15 cellular contexts compared by ENCODE assay signal in the genomic region with DNA sequence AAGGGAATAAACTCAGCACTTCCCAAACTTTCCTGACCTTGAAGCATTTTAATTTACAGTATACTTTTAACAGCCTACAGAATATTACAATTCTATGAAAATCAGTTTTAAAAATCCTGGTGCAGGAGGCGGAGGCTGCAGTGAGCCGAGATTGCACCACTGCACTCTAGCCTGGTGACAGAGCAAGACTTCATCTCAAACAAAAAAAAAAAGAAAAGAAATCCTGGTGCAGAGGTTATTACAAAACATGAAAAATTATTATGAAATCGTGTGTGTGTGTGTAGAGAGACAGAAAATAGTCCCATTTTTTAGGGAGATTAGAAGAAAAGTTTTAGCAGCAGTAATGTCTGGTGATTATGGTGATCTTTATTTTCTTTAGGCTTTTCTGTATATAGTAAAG. TPM values are rescaled to one million over a fixed set of nuclear protein-coding genes. Genes with fewer than 3 reads are reported as not detected.
DNase-seq lines count a peak whose midpoint lies in the region; ATAC-seq and TF ChIP-seq lines count a peak whose summit lies in the region.
"Had no signal": no experiment of that assay in that cellular context is flagged by ENCODE, and none has a peak within 500 bp of the region (broad histone marks: within the 10 kb centered on the region; RNA-seq: fewer than 3 reads in every experiment).

No MANE protein-coding gene starts in this region.

- H3K27me3 Mint-ChIP-seq in activated T-cell treated with anti-CD3 and anti-CD28 coated beads, Interleukin-2, amount 50 U/mL, for 72 hours (ENCODE audit: low read depth), result no peaks in the 10 kb centered on the region
- H3K27me3 Mint-ChIP-seq in type B pancreatic cell, result no peaks in the 10 kb centered on the region
- H3K27me3 Mint-ChIP-seq: stimulated activated naive CD8-positive, alpha-beta T cell treated with anti-CD3 and anti-CD28 coated beads, Interleukin-15, amount 100 ng/mL, for 72 hours had no signal

- WGBS in thyroid gland, 2 donors, result 80 to 81% methylated on average over 3 of the region's 3 CpGs

- peak overlapping the region; percentile 79 for H3K27ac ChIP-seq in VCaP
- no peak overlapping the region for H3K27ac ChIP-seq in thyroid gland
- H3K27ac ChIP-seq: esophagus squamous epithelium, SK-N-MC, skin epidermis had no signal

- peak overlapping the region; percentile 85 for H3K27ac Mint-ChIP-seq in activated T-cell treated with anti-CD3 and anti-CD28 coated beads, Interleukin-2, amount 50 U/mL, for 72 hours
- H3K27ac Mint-ChIP-seq in type B pancreatic cell, result peak overlapping the region; percentile 20
- H3K27ac Mint-ChIP-seq: stimulated activated naive CD8-positive, alpha-beta T cell treated with anti-CD3 and anti-CD28 coated beads, Interleukin-15, amount 100 ng/mL, for 72 hours had no signal

- H3K9me3 ChIP-seq in thyroid gland, result no peaks in the 10 kb centered on the region
- H3K9me3 ChIP-seq: esophagus squamous epithelium had no signal

- no peak for TF ChIP-seq POLR2A in thyroid gland (IDR thresholded peaks at IDR 0.05)

- intact Hi-C loops in thyroid gland (cut with DNase I), result no loop called here

- H3K36me3 ChIP-seq in thyroid gland, result no peaks in the 10 kb centered on the region

- TF ChIP-seq CTCF in VCaP (conservative IDR thresholded peaks at IDR 0.05) (no peak), type B pancreatic cell (conservative IDR thresholded peaks at IDR 0.05) (no peak), thyroid gland (IDR thresholded peaks at IDR 0.05) (no peak)

- no peak for DNase-seq in activated T-cell treated with anti-CD3 and anti-CD28 coated beads, Interleukin-2, amount 50 U/mL, for 72 hours
- DNase-seq in activated T-cell treated with anti-CD3 and anti-CD28 coated beads, Interleukin-2, amount 50 U/mL, for 1 hour, result no peak
- DNase-seq in left lobe of liver (ENCODE audit: low spot score) (no peak), type B pancreatic cell (ENCODE audit: extremely low spot score, unreplicated experiment) (no peak), thyroid gland (no peak)
- DNase-seq: activated CD4-positive, CD25-positive, alpha-beta regulatory T cell treated with anti-CD3 and anti-CD28 coated beads, Interleukin-2, amount 50 U/mL, for 72 hours; activated T-cell treated with anti-CD3 and anti-CD28 coated beads for 4 hours; esophagus squamous epithelium; mammary epithelial cell; stimulated activated naive CD8-positive, alpha-beta T cell treated with anti-CD3 and anti-CD28 coated beads, Interleukin-15, amount 100 ng/mL, for 72 hours had no signal

- peaks cover 45% of the 10 kb centered on the region for H3K4me1 Mint-ChIP-seq in activated T-cell treated with anti-CD3 and anti-CD28 coated beads, Interleukin-2, amount 50 U/mL, for 72 hours (ENCODE audit: low read depth)
- H3K4me1 Mint-ChIP-seq in type B pancreatic cell (ENCODE audit: unreplicated experiment), result peaks cover 31% of the 10 kb centered on the region

- no peaks in the 10 kb centered on the region for H3K9me3 Mint-ChIP-seq in activated T-cell treated with anti-CD3 and anti-CD28 coated beads, Interleukin-2, amount 50 U/mL, for 72 hours
- no peaks in the 10 kb centered on the region for H3K9me3 Mint-ChIP-seq in type B pancreatic cell
- H3K9me3 Mint-ChIP-seq: stimulated activated naive CD8-positive, alpha-beta T cell treated with anti-CD3 and anti-CD28 coated beads, Interleukin-15, amount 100 ng/mL, for 72 hours had no signal

- no peak overlapping the region for H3K4me3 Mint-ChIP-seq in activated T-cell treated with anti-CD3 and anti-CD28 coated beads, Interleukin-2, amount 50 U/mL, for 72 hours
- no peak overlapping the region for H3K4me3 Mint-ChIP-seq in type B pancreatic cell
- H3K4me3 Mint-ChIP-seq: stimulated activated naive CD8-positive, alpha-beta T cell treated with anti-CD3 and anti-CD28 coated beads, Interleukin-15, amount 100 ng/mL, for 72 hours had no signal

- H3K4me3 ChIP-seq in thyroid gland (replicated peaks in 1 of 3), result no peak overlapping the region
- H3K4me3 ChIP-seq: esophagus squamous epithelium, SK-N-MC, skin epidermis had no signal

- no peak for ATAC-seq in activated T-cell treated with anti-CD3 and anti-CD28 coated beads, Interleukin-2, amount 50 U/mL, for 72 hours (replicated peaks in 1 of 2)
- ATAC-seq in left lobe of liver (peak; percentile 47), HG03196 (IDR thresholded peaks at IDR 0.05; ENCODE audit: unreplicated experiment) (no peak), HG02623 (IDR thresholded peaks at IDR 0.05; ENCODE audit: unreplicated experiment) (no peak)
- ATAC-seq: stimulated activated naive CD8-positive, alpha-beta T cell treated with anti-CD3 and anti-CD28 coated beads, Interleukin-15, amount 100 ng/mL, for 72 hours had no signal

- no peaks in the 10 kb centered on the region for H3K27me3 ChIP-seq in thyroid gland
- H3K27me3 ChIP-seq: esophagus squamous epithelium had no signal

- H3K4me1 ChIP-seq in thyroid gland, result peaks cover 36 to 45% of the 10 kb centered on the region in 2 donors

- H3K36me3 Mint-ChIP-seq in activated T-cell treated with anti-CD3 and anti-CD28 coated beads, Interleukin-2, amount 50 U/mL, for 72 hours (ENCODE audit: insufficient read depth in 2 of 2), result peaks cover 2 to 23% of the 10 kb centered on the region in 2 donors
- peaks cover 22% of the 10 kb centered on the region for H3K36me3 Mint-ChIP-seq in type B pancreatic cell

RNA-seq across cellular contexts. Expression of a gene that starts 26.9 kb away (rescaled TPM):
- total RNA-seq in activated T-cell treated with anti-CD3 and anti-CD28 coated beads, Interleukin-2, amount 50 U/mL, for 72 hours, result 10 to 100 TPM; 72.3 to 73.2 TPM
- 66.6 TPM for total RNA-seq in left lobe of liver
- 72.9 and 102 TPM in 2 replicates for total RNA-seq in type B pancreatic cell (ENCODE audit: low replicate concordance)
- total RNA-seq in thyroid gland, result 100 to 1,000 TPM; 105 to 138 (median 125) TPM
